Comparison of ENCODE assay signal across 13 cellular contexts in the genomic region with DNA sequence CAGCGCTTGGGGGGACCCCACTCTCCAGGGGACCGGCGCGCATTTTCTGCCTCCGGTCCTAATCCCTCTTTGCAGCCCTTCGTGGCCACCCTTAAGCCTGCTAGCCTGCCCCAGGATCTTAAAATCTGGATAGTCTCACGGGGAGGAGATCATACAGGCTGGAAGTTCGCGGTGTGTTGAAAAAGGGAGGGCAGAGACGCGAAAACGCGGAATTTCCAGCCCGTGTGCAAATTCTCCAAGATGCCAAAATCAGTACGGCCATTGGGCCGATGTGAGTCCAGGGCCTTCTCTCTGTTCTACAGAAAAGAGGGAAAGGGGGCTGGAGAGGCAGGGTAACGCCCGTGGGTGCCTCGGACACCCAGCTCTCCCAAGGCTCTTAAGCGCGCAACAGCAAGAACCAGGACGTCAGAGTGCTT. TPM values are rescaled to one million over a fixed set of nuclear protein-coding genes. Genes with fewer than 3 reads are reported as not detected.
DNase-seq lines count a peak whose midpoint lies in the region; ATAC-seq, FAIRE-seq and TF ChIP-seq lines count a peak whose summit lies in the region.
"Had no signal": no experiment of that assay in that cellular context is flagged by ENCODE, and none has a peak within 500 bp of the region (broad histone marks: within the 10 kb centered on the region; RNA-seq: fewer than 3 reads in every experiment).

No MANE protein-coding gene starts in this region.

- H3K4me3 ChIP-seq in A673 (ENCODE audit: low read depth, low read length, poor library complexity, severe bottlenecking) (peak overlapping the region; percentile 8), epithelial cell of proximal tubule (ENCODE audit: low read depth, low read length) (peak overlapping the region; percentile 28), pancreas (peak overlapping the region; percentile 18 to 54 (median 34))

- no peak overlapping the region for H2BK12ac ChIP-seq in H9 (ENCODE audit: insufficient read length, low read depth, low read length)

- no peak overlapping the region for H3K23ac ChIP-seq in H9 (ENCODE audit: insufficient read length, low read depth, low read length)

- no peak overlapping the region for H3K56ac ChIP-seq in H9 (ENCODE audit: insufficient read length, low read depth, low read length)

- no peak overlapping the region for H3K14ac ChIP-seq in H9 (ENCODE audit: insufficient read depth, low read length)

- no peak overlapping the region for H4K5ac ChIP-seq in H9 (ENCODE audit: insufficient read length, low read depth, low read length)

- H3K18ac ChIP-seq in H9 (ENCODE audit: insufficient read length, low read depth, low read length), result no peak overlapping the region

- H3K23me2 ChIP-seq in H9 (ENCODE audit: insufficient read length, low read depth, low read length, poor library complexity, severe bottlenecking), result peaks cover 9% of the 10 kb centered on the region

- no peak overlapping the region for H3K27ac Mint-ChIP-seq in H9
- H3K27ac Mint-ChIP-seq: activated CD4-positive, alpha-beta memory T cell treated with anti-CD3 and anti-CD28 coated beads for 36 hours had no signal

- CTCF ChIA-PET in A673 (lab: Charles Lee), result interaction anchor here (1.2 kb wide), 1 partner anchor 317 kb away, joined by 4 read pairs; no protein-coding TSS in a partner anchor

- H2BK120ac ChIP-seq in H9 (ENCODE audit: low read depth, low read length, poor library complexity, severe bottlenecking), result no peak overlapping the region

- H3K9me3 ChIP-seq in A673 (ENCODE audit: low read depth, low read length, poor library complexity, severe bottlenecking) (no peaks in the 10 kb centered on the region), H9 (ENCODE audit: control insufficient read depth, low read depth, low read length) (no peaks in the 10 kb centered on the region), pancreas (no peaks in the 10 kb centered on the region)

- no peaks in the 10 kb centered on the region for H3K36me3 ChIP-seq in A673 (ENCODE audit: insufficient read depth, low read length, poor library complexity, severe bottlenecking)
- no peaks in the 10 kb centered on the region for H3K36me3 ChIP-seq in pancreas

- BruUV-seq in A673 (replicated peaks; lab: Mats Ljungman, UMichigan), result no TSS peak

- FAIRE-seq in pancreas (lab: Jason Lieb, UNC), result no peak

- H3K27me3 ChIP-seq in A673 (replicated peaks; ENCODE audit: insufficient read depth, low read depth, low read length, poor library complexity), result peaks cover 98% of the 10 kb centered on the region
- peaks cover 75% of the 10 kb centered on the region for H3K27me3 ChIP-seq in H9 (ENCODE audit: insufficient read depth, low read length)
- H3K27me3 ChIP-seq in pancreas, result peaks cover 0 to 7% (median 2%) of the 10 kb centered on the region in 4 donors

- H3K27me3 Mint-ChIP-seq in H9 (ENCODE audit: low read depth), result peaks cover 98% of the 10 kb centered on the region

- no peak overlapping the region for H2BK20ac ChIP-seq in H9 (ENCODE audit: low read depth, low read length, poor library complexity, severe bottlenecking)

- H2BK5ac ChIP-seq in H9 (ENCODE audit: insufficient read length, low read length), result no peak overlapping the region

- no peak overlapping the region for H4K8ac ChIP-seq in H9 (replicated peaks; ENCODE audit: insufficient read length, low read depth, low read length)

- H3K4me2 ChIP-seq in H9 (ENCODE audit: insufficient read depth, insufficient read length, low read length), result peak overlapping the region; percentile 50

- no peak overlapping the region for H3K9ac ChIP-seq in H9 (ENCODE audit: extremely low read depth, insufficient read length, low read length)

- no peak overlapping the region for H2BK15ac ChIP-seq in H9 (ENCODE audit: low read depth, low read length)

- H3K4me1 ChIP-seq in A673 (ENCODE audit: insufficient read depth, low read length, poor library complexity, severe bottlenecking) (peaks cover 6% of the 10 kb centered on the region), H9 (ENCODE audit: insufficient read depth, low read length) (no peaks in the 10 kb centered on the region), pancreas (peaks cover 0 to 5% (median 0%) of the 10 kb centered on the region in 3 donors)

- intact Hi-C loops in A673 (cut with micrococcal nuclease; ENCODE audit: unreplicated experiment) (no loop called here), pancreas (cut with DNase I) (loop anchor here in 1 of 3 donors (5.0 kb wide), 1 partner anchor 77 kb away; no protein-coding TSS in a partner anchor)

- no CpG with 5 or more reads among the region's 22 CpGs for WGBS in H9 (ENCODE audit: extremely low coverage, insufficient read length, low lambda C conversion rate)
- WGBS in pancreas, 2 donors, result 24 to 26% methylated on average over 22 of the region's 22 CpGs

- H3K27ac ChIP-seq in A673 (ENCODE audit: low read depth, low read length, poor library complexity, severe bottlenecking) (no peak overlapping the region), H9 (ENCODE audit: insufficient read length, low read depth, low read length) (no peak overlapping the region), pancreas (no peak overlapping the region)
- H3K27ac ChIP-seq: RWPE1 had no signal

- peaks cover 28 to 56% of the 10 kb centered on the region in 2 experiments for H3K4me1 Mint-ChIP-seq in H9

- H2AK5ac ChIP-seq in H9 (ENCODE audit: insufficient read length, low read length), result no peak overlapping the region

- TF ChIP-seq CTCF in A673 (conservative IDR thresholded peaks at IDR 0.05; ENCODE audit: low read depth, low read length) (no peak), H9 (conservative IDR thresholded peaks at IDR 0.05) (no peak), epithelial cell of proximal tubule (conservative IDR thresholded peaks at IDR 0.05; ENCODE audit: low read depth, low read length) (no peak), pancreas (IDR thresholded peaks at IDR 0.05) (no peak)

- peaks cover 4 to 17% of the 10 kb centered on the region in 2 experiments; a peak in 2 of 5 replicates for H3K9me3 Mint-ChIP-seq in H9
- H3K9me3 Mint-ChIP-seq: activated CD4-positive, alpha-beta memory T cell treated with anti-CD3 and anti-CD28 coated beads for 36 hours had no signal

- no peak overlapping the region for H3K4ac ChIP-seq in H9 (ENCODE audit: low read depth, low read length)

- H3K79me1 ChIP-seq in H9 (ENCODE audit: insufficient read depth, low read depth, low read length, poor library complexity, severe bottlenecking), result no peaks in the 10 kb centered on the region

- no peak overlapping the region for H4K91ac ChIP-seq in H9 (ENCODE audit: insufficient read length, low read depth, low read length)

- H3K4me3 Mint-ChIP-seq in H9, result peak overlapping the region; percentile 49 to 82

- no peaks in the 10 kb centered on the region for H3K79me2 ChIP-seq in H9 (ENCODE audit: insufficient read depth, low read length)

- no peaks in the 10 kb centered on the region for H4K20me1 ChIP-seq in H9 (ENCODE audit: control insufficient read depth, insufficient read depth, insufficient read length)

- H2AFZ ChIP-seq in H9 (ENCODE audit: low read length), result no peak overlapping the region

- POLR2A ChIA-PET in A673 (lab: Charles Lee; ENCODE audit: low non-redundant PET), result no interaction called here

- ATAC-seq in pancreas (peak in 2 of 4 donors; percentile 3 to 12), GM21515 (IDR thresholded peaks at IDR 0.05; ENCODE audit: unreplicated experiment) (no peak), GM18517 (IDR thresholded peaks at IDR 0.05; ENCODE audit: unreplicated experiment) (no peak)

- no peaks in the 10 kb centered on the region for H3K36me3 Mint-ChIP-seq in H9 (ENCODE audit: insufficient read depth in 1 of 3, low read depth in 3 of 3)
- H3K36me3 Mint-ChIP-seq: activated CD4-positive, alpha-beta memory T cell treated with anti-CD3 and anti-CD28 coated beads for 36 hours had no signal

- no peak overlapping the region for H3T11ph ChIP-seq in H9 (ENCODE audit: low read length)

- DNase-seq in A673 (ENCODE audit: low spot score), result no peak
- no peak for DNase-seq in H9
- DNase-seq in epithelial cell of proximal tubule (ENCODE audit: low read depth), result no peak
- no peak for DNase-seq in pancreas
- no peak for DNase-seq in pons (ENCODE audit: low spot score)
- DNase-seq in NCI-H1417 treated with DMSO at 0.1 percent for 48 hours (lab: John Stamatoyannopoulos, UW), result no peak
- DNase-seq: activated CD4-positive, alpha-beta memory T cell treated with anti-CD3 and anti-CD28 coated beads for 36 hours; AML-193; NCI-H524 treated with DMSO at 0.1 percent for 48 hours; T-helper 9 cell had no signal

RNA-seq across cellular contexts. Expression of gene NR2E1, which starts 9.4 kb away (rescaled TPM):
- not detected in 2 replicates for total RNA-seq in A673 (2021)
- total RNA-seq in H9 (2021), result not detected in 2 replicates
- total RNA-seq in epithelial cell of proximal tubule, result not detected in 2 replicates
- under 1 TPM in 2 of 6 donors, not detected in 4; 0.06 to 0.19 TPM for total RNA-seq in pancreas
- polyA plus RNA-seq in pancreas, result under 1 TPM in 1 of 2 donors, not detected in 1; 0.02 TPM
- total RNA-seq: activated CD4-positive, alpha-beta memory T cell treated with anti-CD3 and anti-CD28 coated beads for 36 hours had no signal
